ENCODE assay signal across 14 cellular contexts in the genomic region with DNA sequence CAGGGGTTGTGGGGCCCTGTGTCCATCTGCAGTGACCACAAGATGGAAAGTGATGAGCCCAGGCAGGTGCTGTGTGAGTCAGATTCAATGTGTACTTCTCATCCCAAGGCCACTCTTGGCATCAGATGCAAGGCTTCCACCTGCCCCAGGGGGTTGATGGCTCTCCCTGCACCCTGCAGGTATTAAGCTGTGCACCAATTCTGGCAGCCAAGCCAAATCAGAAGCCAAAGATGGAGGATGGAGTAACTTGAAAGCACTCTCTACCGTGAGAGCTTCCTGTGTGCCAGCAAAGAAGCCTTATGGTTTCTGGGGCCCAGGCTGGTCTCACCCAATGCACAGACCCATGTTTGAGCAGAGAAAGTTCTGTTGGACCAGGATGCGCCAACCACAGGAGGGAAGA.
"Had no signal": no experiment of that assay in that cellular context is flagged by ENCODE, and none has a peak within 500 bp of the region (broad histone marks: within the 10 kb centered on the region; RNA-seq: fewer than 3 reads in every experiment).

No MANE protein-coding gene starts in this region.

- H3K27me3 ChIP-seq: breast epithelium, neural progenitor cell, ovary had no signal

- H3K27ac Mint-ChIP-seq: activated naive CD8-positive, alpha-beta T cell treated with anti-CD3 and anti-CD28 coated beads, Interleukin-2, amount 50 U/mL, for 24 hours; neural progenitor cell; stimulated activated effector memory CD8-positive, alpha-beta T cell treated with anti-CD3 and anti-CD28 coated beads, Interleukin-12 subunit alpha, Interleukin-12 subunit beta, amount 100 ng/mL, for 72 hours had no signal

- H2AFZ ChIP-seq: neural progenitor cell had no signal

- H3K4me2 ChIP-seq: neural progenitor cell had no signal

- FAIRE-seq: frontal cortex had no signal

- H3K9ac ChIP-seq: neural progenitor cell had no signal

- H3K4me3 Mint-ChIP-seq: activated naive CD8-positive, alpha-beta T cell treated with anti-CD3 and anti-CD28 coated beads, Interleukin-2, amount 50 U/mL, for 24 hours; neural progenitor cell; stimulated activated effector memory CD8-positive, alpha-beta T cell treated with anti-CD3 and anti-CD28 coated beads, Interleukin-12 subunit alpha, Interleukin-12 subunit beta, amount 100 ng/mL, for 72 hours had no signal

- H3K4me1 Mint-ChIP-seq: activated naive CD8-positive, alpha-beta T cell treated with anti-CD3 and anti-CD28 coated beads, Interleukin-2, amount 50 U/mL, for 24 hours; neural progenitor cell had no signal

- H3K4me3 ChIP-seq: breast epithelium, heart right ventricle, neural progenitor cell, ovary had no signal

- H3K36me3 ChIP-seq: breast epithelium, heart right ventricle, neural progenitor cell, ovary, WERI-Rb-1 had no signal

- DNase-seq: activated CD4-positive, alpha-beta T cell treated with anti-CD3 and anti-CD28 coated beads, Interleukin-2, amount 50 U/mL, for 48 hours; activated naive CD4-positive, alpha-beta T cell treated with Interleukin-2 at 50 U/mL for 16 hours; activated naive CD8-positive, alpha-beta T cell treated with anti-CD3 and anti-CD28 coated beads, Interleukin-2, amount 50 U/mL, for 24 hours; aorta; dermis blood vessel endothelial cell; heart right ventricle; ovary; stimulated activated CD4-positive, alpha-beta T cell treated with anti-CD3 and anti-CD28 coated beads, Interleukin-12 subunit alpha, Interleukin-12 subunit beta, amount 100 ng/mL, for 4 hours; WERI-Rb-1 had no signal

- H3K9me3 ChIP-seq: breast epithelium had no signal

- H3K4me1 ChIP-seq: breast epithelium, heart right ventricle had no signal

- ATAC-seq: activated naive CD8-positive, alpha-beta T cell treated with anti-CD3 and anti-CD28 coated beads, Interleukin-2, amount 50 U/mL, for 24 hours; heart right ventricle; stimulated activated effector memory CD8-positive, alpha-beta T cell treated with anti-CD3 and anti-CD28 coated beads, Interleukin-12 subunit alpha, Interleukin-12 subunit beta, amount 100 ng/mL, for 72 hours had no signal

- H3K27me3 Mint-ChIP-seq: activated naive CD8-positive, alpha-beta T cell treated with anti-CD3 and anti-CD28 coated beads, Interleukin-2, amount 50 U/mL, for 24 hours had no signal

- H3K36me3 Mint-ChIP-seq: neural progenitor cell; stimulated activated effector memory CD8-positive, alpha-beta T cell treated with anti-CD3 and anti-CD28 coated beads, Interleukin-12 subunit alpha, Interleukin-12 subunit beta, amount 100 ng/mL, for 72 hours had no signal

- H3K27ac ChIP-seq: epithelial cell of prostate, heart right ventricle, neural progenitor cell, ovary, WERI-Rb-1 had no signal
